Comparison of ENCODE assay signal across 26 cellular contexts in the genomic region with DNA sequence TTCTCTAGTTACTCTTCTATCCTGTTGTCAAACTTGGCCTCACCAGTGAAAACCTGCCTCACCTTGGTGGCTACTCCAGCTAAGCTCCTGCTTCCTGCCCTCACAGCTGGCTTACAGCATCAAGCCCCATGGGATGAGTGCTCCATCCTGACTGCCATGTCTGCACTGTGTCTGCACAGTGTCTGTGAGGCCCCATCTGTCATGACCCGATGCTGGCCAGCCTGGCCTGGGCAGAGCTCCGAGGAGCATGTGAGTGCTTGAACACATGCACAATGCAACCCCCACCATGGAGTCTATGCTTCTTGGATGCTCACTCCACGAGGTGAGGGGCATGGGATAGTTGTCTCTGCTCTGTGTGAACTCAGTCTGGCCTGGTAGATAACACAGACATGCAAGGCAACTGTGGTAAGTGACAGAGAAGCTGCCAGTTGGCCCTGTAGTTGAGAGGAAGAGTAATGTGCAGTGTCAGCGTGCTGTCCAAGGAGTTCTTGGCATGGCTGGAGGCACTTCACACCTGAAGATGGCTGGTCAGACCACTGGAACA.
DNase-seq lines count a peak whose midpoint lies in the region; ATAC-seq and TF ChIP-seq lines count a peak whose summit lies in the region.
"Had no signal": no experiment of that assay in that cellular context is flagged by ENCODE, and none has a peak within 500 bp of the region (broad histone marks: within the 10 kb centered on the region; RNA-seq: fewer than 3 reads in every experiment).

No MANE protein-coding gene starts in this region.

- TF ChIP-seq RAD21 in IMR-90 (IDR thresholded peaks at IDR 0.05; ENCODE audit: low read length): no peak

- H3K18ac ChIP-seq in IMR-90 (ENCODE audit: low read depth, low read length) (peak overlapping the region; percentile 20; the same call in 1 of the 2 replicates), neuronal stem cell (ENCODE audit: low read length) (peak overlapping the region; percentile 7)

- H3K27me3 ChIP-seq in BE2C (no peaks in the 10 kb centered on the region), IMR-90 (ENCODE audit: control insufficient read depth, insufficient read depth, low read length) (no peaks in the 10 kb centered on the region), neuronal stem cell (ENCODE audit: control insufficient read depth in 3 of 3, insufficient read depth in 3 of 3, low read depth in 1 of 3, low read length in 3 of 3) (no peaks in the 10 kb centered on the region), testis (no peaks in the 10 kb centered on the region)
- H3K27me3 ChIP-seq: BLaER1 treated with 17β-estradiol and CSF1 and Interleukin-3, amounts not matched to agents 10 nM and 100 nM; thyroid gland had no signal

- no peak overlapping the region for H2BK12ac ChIP-seq in neuronal stem cell (ENCODE audit: low read length)

- H3K4me3 Mint-ChIP-seq in activated CD4-positive, alpha-beta T cell treated with anti-CD3 and anti-CD28 coated beads, Interleukin-2, amount 10 ng/mL, durations not matched to agents 24 days and 14 days: no peak overlapping the region
- H3K4me3 Mint-ChIP-seq: activated CD4-positive, alpha-beta T cell treated with anti-CD3 and anti-CD28 coated beads, Interleukin-2, amount 10 ng/mL, durations not matched to agents 7 days and 5 days; stimulated activated naive CD8-positive, alpha-beta T cell treated with anti-CD3 and anti-CD28 coated beads, Interleukin-15, Interleukin-2, amounts not matched to agents 100 ng/mL and 50 ng/mL, for 24 hours had no signal

- H3K9me3 Mint-ChIP-seq in activated CD4-positive, alpha-beta T cell treated with anti-CD3 and anti-CD28 coated beads, Interleukin-2, amount 10 ng/mL, durations not matched to agents 24 days and 14 days: no peaks in the 10 kb centered on the region
- H3K9me3 Mint-ChIP-seq: activated CD4-positive, alpha-beta T cell treated with anti-CD3 and anti-CD28 coated beads, Interleukin-2, amount 10 ng/mL, durations not matched to agents 7 days and 5 days; activated naive CD4-positive, alpha-beta T cell treated with anti-CD3 and anti-CD28 coated beads, Interleukin-2, amount 50 U/mL, for 72 hours; stimulated activated naive CD8-positive, alpha-beta T cell treated with anti-CD3 and anti-CD28 coated beads, Interleukin-15, Interleukin-2, amounts not matched to agents 100 ng/mL and 50 ng/mL, for 24 hours had no signal

- peak overlapping the region; percentile 70 for H4K91ac ChIP-seq in IMR-90 (ENCODE audit: insufficient read depth, low read depth, low read length)
- H4K91ac ChIP-seq in neuronal stem cell (ENCODE audit: low read depth, low read length, poor library complexity): no peak overlapping the region

- intact Hi-C loops in IMR-90 (cut with micrococcal nuclease): no loop called here
- intact Hi-C loops in Right ventricle myocardium superior (cut with DNase I): no loop called here
- intact Hi-C loops in testis (cut with DNase I; ENCODE audit: low total_unique reads): no loop called here
- intact Hi-C loops in activated CD4-positive, alpha-beta T cell treated with anti-CD3 and anti-CD28 coated beads, Interleukin-2, amount 10 ng/mL, durations not matched to agents 24 days and 14 days (cut with micrococcal nuclease): no loop called here

- dilution Hi-C loops in IMR-90 (cut with HindIII; ENCODE audit: low sequenced_read_pairs, unreplicated experiment): no loop called here

- H4K5ac ChIP-seq in IMR-90 (ENCODE audit: low read depth, low read length): no peak overlapping the region

- H3K4me1 ChIP-seq in BE2C: peaks cover 29% of the 10 kb centered on the region
- H3K4me1 ChIP-seq in IMR-90 (ENCODE audit: control insufficient read depth, insufficient read depth, low read length): peaks cover 6% of the 10 kb centered on the region
- no peaks in the 10 kb centered on the region for H3K4me1 ChIP-seq in neuronal stem cell (ENCODE audit: control insufficient read depth in 2 of 2, insufficient read depth in 1 of 2, low read depth in 1 of 2, low read length in 2 of 2)
- no peaks in the 10 kb centered on the region for H3K4me1 ChIP-seq in testis
- H3K4me1 ChIP-seq: prostate gland, thyroid gland had no signal

- H3K4me2 ChIP-seq in IMR-90 (ENCODE audit: low read depth, low read length): no peak overlapping the region
- no peak overlapping the region for H3K4me2 ChIP-seq in neuronal stem cell (ENCODE audit: insufficient read depth, low read length, poor library complexity, severe bottlenecking)
- H3K4me2 ChIP-seq: BLaER1 treated with 17β-estradiol and CSF1 and Interleukin-3, amounts not matched to agents 10 nM and 100 nM had no signal

- H2BK20ac ChIP-seq in IMR-90 (ENCODE audit: low read depth, low read length): peak overlapping the region; percentile 37; the same call in 1 of the 2 replicates

- TF ChIP-seq CTCF in BE2C (IDR thresholded peaks at IDR 0.05; ENCODE audit: low read depth, low read length) (no peak), IMR-90 (conservative IDR thresholded peaks at IDR 0.05; ENCODE audit: low read depth, low read length) (no peak), testis (IDR thresholded peaks at IDR 0.05) (no peak)

- CTCF ChIA-PET in IMR-90 (lab: Yijun Ruan, JAX): no interaction called here

- peak overlapping the region; percentile 5 for H2AK9ac ChIP-seq in IMR-90 (replicated peaks; ENCODE audit: low read depth, low read length, poor library complexity)

- H3K4ac ChIP-seq in IMR-90 (ENCODE audit: low read depth, low read length) (peak overlapping the region; percentile 52), neuronal stem cell (ENCODE audit: low read length) (no peak overlapping the region)

- H3K23ac ChIP-seq in IMR-90 (ENCODE audit: low read depth, low read length) (no peak overlapping the region), neuronal stem cell (ENCODE audit: low read depth, low read length, poor library complexity) (peak overlapping the region; percentile 3)

- H3K27me3 Mint-ChIP-seq in activated CD4-positive, alpha-beta T cell treated with anti-CD3 and anti-CD28 coated beads, Interleukin-2, amount 10 ng/mL, durations not matched to agents 24 days and 14 days: peaks cover 2% of the 10 kb centered on the region
- H3K27me3 Mint-ChIP-seq: activated CD4-positive, alpha-beta T cell treated with anti-CD3 and anti-CD28 coated beads, Interleukin-2, amount 10 ng/mL, durations not matched to agents 7 days and 5 days had no signal

- H3K9me3 ChIP-seq in BE2C (no peaks in the 10 kb centered on the region), IMR-90 (ENCODE audit: control insufficient read depth, insufficient read depth, low read length) (no peaks in the 10 kb centered on the region), neuronal stem cell (replicated peaks in 1 of 2; ENCODE audit: control insufficient read depth in 2 of 2, insufficient read depth in 1 of 2, low read depth in 1 of 2, low read length in 2 of 2) (no peaks in the 10 kb centered on the region), testis (no peaks in the 10 kb centered on the region)
- H3K9me3 ChIP-seq: BLaER1 treated with 17β-estradiol and CSF1 and Interleukin-3, amounts not matched to agents 10 nM and 100 nM; neutrophil; prostate gland; thyroid gland had no signal

- peaks cover 4% of the 10 kb centered on the region; the same call in 1 of the 2 replicates for H3K9me1 ChIP-seq in IMR-90 (ENCODE audit: insufficient read depth, low read length)

- POLR2A ChIA-PET in IMR-90 (lab: Charles Lee; ENCODE audit: unreplicated experiment): no interaction called here

- H2AK5ac ChIP-seq in IMR-90 (ENCODE audit: low read depth, low read length) (peak overlapping the region; percentile 71), neuronal stem cell (ENCODE audit: low read depth, low read length) (no peak overlapping the region)

- no peak for ATAC-seq in IMR-90 (ENCODE audit: low read depth)
- peak; percentile 84 for ATAC-seq in Right ventricle myocardium superior (ENCODE audit: poor library complexity)
- ATAC-seq: activated naive CD4-positive, alpha-beta T cell treated with anti-CD3 and anti-CD28 coated beads, Interleukin-2, amount 50 U/mL, for 72 hours had no signal

- H3K9ac ChIP-seq in IMR-90 (ENCODE audit: low read depth, low read length) (no peak overlapping the region), neuronal stem cell (ENCODE audit: low read depth, low read length, poor library complexity) (no peak overlapping the region)
- H3K9ac ChIP-seq: BLaER1 treated with 17β-estradiol and CSF1 and Interleukin-3, amounts not matched to agents 10 nM and 100 nM had no signal

- TF ChIP-seq POLR2A in IMR-90 (IDR thresholded peaks at IDR 0.05; ENCODE audit: low read depth, low read length) (no peak), testis (IDR thresholded peaks at IDR 0.05) (no peak)

- no peaks in the 10 kb centered on the region for H3K4me1 Mint-ChIP-seq in activated CD4-positive, alpha-beta T cell treated with anti-CD3 and anti-CD28 coated beads, Interleukin-2, amount 10 ng/mL, durations not matched to agents 24 days and 14 days
- H3K4me1 Mint-ChIP-seq: activated CD4-positive, alpha-beta T cell treated with anti-CD3 and anti-CD28 coated beads, Interleukin-2, amount 10 ng/mL, durations not matched to agents 7 days and 5 days had no signal

- H3K27ac Mint-ChIP-seq in activated CD4-positive, alpha-beta T cell treated with anti-CD3 and anti-CD28 coated beads, Interleukin-2, amount 10 ng/mL, durations not matched to agents 24 days and 14 days: no peak overlapping the region
- H3K27ac Mint-ChIP-seq: activated CD4-positive, alpha-beta T cell treated with anti-CD3 and anti-CD28 coated beads, Interleukin-2, amount 10 ng/mL, durations not matched to agents 7 days and 5 days; stimulated activated naive CD8-positive, alpha-beta T cell treated with anti-CD3 and anti-CD28 coated beads, Interleukin-15, Interleukin-2, amounts not matched to agents 100 ng/mL and 50 ng/mL, for 24 hours had no signal

- H4K8ac ChIP-seq in IMR-90 (ENCODE audit: low read depth in 2 of 2, low read length in 2 of 2): no peak overlapping the region
- no peak overlapping the region for H4K8ac ChIP-seq in neuronal stem cell (ENCODE audit: low read depth, low read length)

- 100% methylated on average over 1 of the region's 4 CpGs; no CpG with 5 or more reads in 1 of the 2 experiments for WGBS in IMR-90 (ENCODE audit: extremely low coverage in 2 of 2, insufficient read length in 1 of 2), 2 experiments
- WGBS in neuronal stem cell (ENCODE audit: extremely low coverage in 2 of 2, insufficient read length in 2 of 2, insufficient replicate concordance in 1 of 2), 2 donors: no CpG with 5 or more reads among the region's 4 CpGs
- WGBS in testis, 2 donors: 83 to 90% methylated on average over 4 of the region's 4 CpGs

- no peak overlapping the region for H3K27ac ChIP-seq in IMR-90 (ENCODE audit: insufficient read depth, low read length)
- H3K27ac ChIP-seq in neuronal stem cell (replicated peaks; ENCODE audit: low read length): no peak overlapping the region
- H3K27ac ChIP-seq in testis: no peak overlapping the region
- H3K27ac ChIP-seq: BLaER1 treated with 17β-estradiol and CSF1 and Interleukin-3, amounts not matched to agents 10 nM and 100 nM; neutrophil; prostate gland; thyroid gland; VCaP had no signal

- in situ Hi-C loops in IMR-90 (cut with MboI; ENCODE audit: low sequenced_read_pairs): no loop called here

- H3K4me3 ChIP-seq in BE2C (ENCODE audit: low read depth, low read length): no peak overlapping the region
- no peak overlapping the region for H3K4me3 ChIP-seq in IMR-90 (ENCODE audit: insufficient read depth, low read depth, low read length)
- no peak overlapping the region for H3K4me3 ChIP-seq in neuronal stem cell (ENCODE audit: low read length in 2 of 2)
- H3K4me3 ChIP-seq in testis: no peak overlapping the region
- H3K4me3 ChIP-seq: BLaER1 treated with 17β-estradiol and CSF1 and Interleukin-3, amounts not matched to agents 10 nM and 100 nM; prostate gland; thyroid gland had no signal

- H4K20me1 ChIP-seq in IMR-90 (ENCODE audit: insufficient read depth, low read length): no peaks in the 10 kb centered on the region
- H4K20me1 ChIP-seq: BLaER1 treated with 17β-estradiol and CSF1 and Interleukin-3, amounts not matched to agents 10 nM and 100 nM had no signal

- no TSS peak for BruUV-seq in IMR-90 (replicated peaks; lab: Mats Ljungman, UMichigan)

- H3K36me3 ChIP-seq in BE2C (no peaks in the 10 kb centered on the region), IMR-90 (ENCODE audit: control insufficient read depth, insufficient read depth, low read length) (no peaks in the 10 kb centered on the region), neuronal stem cell (replicated peaks in 1 of 2; ENCODE audit: control insufficient read depth in 2 of 2, insufficient read depth in 2 of 2, low read length in 2 of 2) (no peaks in the 10 kb centered on the region), testis (ENCODE audit: low read depth, missing control alignments) (no peaks in the 10 kb centered on the region)
- H3K36me3 ChIP-seq: BLaER1 treated with 17β-estradiol and CSF1 and Interleukin-3, amounts not matched to agents 10 nM and 100 nM; neutrophil; prostate gland; thyroid gland had no signal

- H2BK120ac ChIP-seq in IMR-90 (ENCODE audit: low read depth, low read length) (peak overlapping the region; percentile 56), neuronal stem cell (ENCODE audit: low read depth, low read length) (no peak overlapping the region)

- H2AFZ ChIP-seq in IMR-90 (replicated peaks; ENCODE audit: low read length, poor library complexity): no peak overlapping the region
- no peak overlapping the region for H2AFZ ChIP-seq in neuronal stem cell (ENCODE audit: low read length)

- H2BK15ac ChIP-seq in IMR-90 (ENCODE audit: low read depth, low read length) (peak overlapping the region; percentile 25; the same call in 1 of the 3 replicates), neuronal stem cell (ENCODE audit: low read length) (no peak overlapping the region)

- H3K14ac ChIP-seq in IMR-90 (replicated peaks; ENCODE audit: low read depth, low read length) (peak overlapping the region; percentile 67), neuronal stem cell (ENCODE audit: low read length) (no peak overlapping the region)

- H3K56ac ChIP-seq in IMR-90 (ENCODE audit: extremely low read depth, insufficient read depth, low read length): no peak overlapping the region

- H2BK5ac ChIP-seq in IMR-90 (ENCODE audit: low read depth, low read length, poor library complexity, severe bottlenecking) (peak overlapping the region; percentile 4), neuronal stem cell (ENCODE audit: low read length) (no peak overlapping the region)

- H3K79me1 ChIP-seq in IMR-90 (ENCODE audit: low read depth in 1 of 2, low read length in 2 of 2) (no peaks in the 10 kb centered on the region), neuronal stem cell (ENCODE audit: low read depth, low read length) (no peaks in the 10 kb centered on the region)

- DNase-seq in BE2C (peak; percentile 87), IMR-90 (no peak), Right ventricle myocardium superior (peak; percentile 60), neuronal stem cell (ENCODE audit: low spot score) (no peak), activated T-cell treated with anti-CD3 and anti-CD28 coated beads for 4 hours (no peak), testis (no peak)
- DNase-seq in activated CD4-positive, alpha-beta T cell treated with anti-CD3 and anti-CD28 coated beads, Interleukin-2, amount 10 ng/mL, durations not matched to agents 24 days and 14 days: no peak
- DNase-seq: activated CD4-positive, alpha-beta T cell treated with anti-CD3 and anti-CD28 coated beads, Interleukin-2, amount 10 ng/mL, durations not matched to agents 7 days and 5 days; anterior cingulate cortex; COR-L47; cortex of kidney; foreskin fibroblast; HCEC 1CT; KG1; MM.1S; NCI-H1417 treated with DMSO at 0.1 percent for 48 hours; NCI-H2107; NCI-H446; T-helper 9 cell; thyroid gland had no signal

- H3K36me3 Mint-ChIP-seq in activated CD4-positive, alpha-beta T cell treated with anti-CD3 and anti-CD28 coated beads, Interleukin-2, amount 10 ng/mL, durations not matched to agents 24 days and 14 days (ENCODE audit: low read depth): no peaks in the 10 kb centered on the region
- H3K36me3 Mint-ChIP-seq: activated naive CD4-positive, alpha-beta T cell treated with anti-CD3 and anti-CD28 coated beads, Interleukin-2, amount 50 U/mL, for 72 hours had no signal

Comparison
In these comparisons a context has a peak if more than half of its experiments do, and no peak if none do; other contexts are left out.
1. DNase-seq: peak in BE2C (single experiment) and Right ventricle myocardium superior (single experiment); none in IMR-90 (single experiment), neuronal stem cell (single experiment), activated T-cell treated with anti-CD3 and anti-CD28 coated beads for 4 hours (single experiment), testis (single experiment) and activated CD4-positive, alpha-beta T cell treated with anti-CD3 and anti-CD28 coated beads, Interleukin-2, amount 10 ng/mL, durations not matched to agents 24 days and 14 days (single experiment).